In genomic region chr2:45993476-45993991, GRCh38 we compare ENCODE assay signal across 8 cellular contexts.
DNase-seq lines count a peak whose midpoint lies in the region; ATAC-seq and TF ChIP-seq lines count a peak whose summit lies in the region.

No MANE protein-coding gene starts in this region.

- DNase-seq in BE2C (peak; percentile 73), HAP-1 (ENCODE audit: low spot score in 2 of 2) (peak; percentile 69 to 78), NOMO-1 treated with DMSO at 0.1 percent for 48 hours (lab: John Stamatoyannopoulos, UW; ENCODE audit: unreplicated experiment) (peak; percentile 62), epithelial cell of prostate (ENCODE audit: low read depth, low spot score) (peak; percentile 18), mucosa of descending colon (peak in 1 of 3 donors; percentile 91)
- DNase-seq in activated CD8-positive, alpha-beta memory T cell treated with anti-CD3 and anti-CD28 coated beads for 4 hours (ENCODE audit: low read depth in 2 of 2): peak; percentile 25 to 30
- peak; percentile 40 for DNase-seq in stimulated activated naive B cell treated with anti-CD40 and anti-IgM and Interleukin-4, amounts not matched to agents 10 μg/mL and 1 μg/mL and 100 μg/mL, for 72 hours

- H3K4me1 Mint-ChIP-seq in stimulated activated naive B cell treated with anti-CD40 and anti-IgM and Interleukin-4, amounts not matched to agents 10 μg/mL and 1 μg/mL and 100 μg/mL, for 72 hours: peaks cover 5 to 7% of the 10 kb centered on the region in 2 donors

- no peaks in the 10 kb centered on the region for H3K9me3 Mint-ChIP-seq in stimulated activated naive B cell treated with anti-CD40 and anti-IgM and Interleukin-4, amounts not matched to agents 10 μg/mL and 1 μg/mL and 100 μg/mL, for 72 hours

- H3K4me1 ChIP-seq in BE2C (no peaks in the 10 kb centered on the region), HAP-1 (no peaks in the 10 kb centered on the region; the same call in 1 of the 2 replicates), mucosa of descending colon (ENCODE audit: low read depth) (peaks cover 12% of the 10 kb centered on the region)

- peaks cover 16 to 41% of the 10 kb centered on the region in 2 donors for H3K36me3 Mint-ChIP-seq in stimulated activated naive B cell treated with anti-CD40 and anti-IgM and Interleukin-4, amounts not matched to agents 10 μg/mL and 1 μg/mL and 100 μg/mL, for 72 hours

- H3K27me3 Mint-ChIP-seq in stimulated activated naive B cell treated with anti-CD40 and anti-IgM and Interleukin-4, amounts not matched to agents 10 μg/mL and 1 μg/mL and 100 μg/mL, for 72 hours: no peaks in the 10 kb centered on the region

- peaks cover 11% of the 10 kb centered on the region; the same call in 1 of the 2 replicates for H3K36me3 ChIP-seq in BE2C
- no peaks in the 10 kb centered on the region for H3K36me3 ChIP-seq in HAP-1 (replicated peaks)
- no peaks in the 10 kb centered on the region for H3K36me3 ChIP-seq in mucosa of descending colon (ENCODE audit: low read depth)

- H3K9me3 ChIP-seq in BE2C (no peaks in the 10 kb centered on the region), HAP-1 (no peaks in the 10 kb centered on the region), mucosa of descending colon (no peaks in the 10 kb centered on the region)

- H3K27me3 ChIP-seq in BE2C (no peaks in the 10 kb centered on the region), HAP-1 (ENCODE audit: low read depth) (no peaks in the 10 kb centered on the region)

- no peak overlapping the region for H3K4me3 Mint-ChIP-seq in stimulated activated naive B cell treated with anti-CD40 and anti-IgM and Interleukin-4, amounts not matched to agents 10 μg/mL and 1 μg/mL and 100 μg/mL, for 72 hours

- H3K27ac ChIP-seq in epithelial cell of prostate: no peak overlapping the region

- H3K27ac Mint-ChIP-seq in stimulated activated naive B cell treated with anti-CD40 and anti-IgM and Interleukin-4, amounts not matched to agents 10 μg/mL and 1 μg/mL and 100 μg/mL, for 72 hours: peak overlapping the region; percentile 83

- ATAC-seq in mucosa of descending colon: peak; percentile 56
- peak; percentile 68 to 71 for ATAC-seq in stimulated activated naive B cell treated with anti-CD40 and anti-IgM and Interleukin-4, amounts not matched to agents 10 μg/mL and 1 μg/mL and 100 μg/mL, for 72 hours (replicated peaks)
- no peak for ATAC-seq in HG03432 (IDR thresholded peaks at IDR 0.05; ENCODE audit: unreplicated experiment)

- H3K4me3 ChIP-seq in BE2C (ENCODE audit: low read depth, low read length) (no peak overlapping the region), HAP-1 (no peak overlapping the region), mucosa of descending colon (no peak overlapping the region)

- TF ChIP-seq CTCF in BE2C (IDR thresholded peaks at IDR 0.05; ENCODE audit: low read depth, low read length) (peak; percentile 84), mucosa of descending colon (IDR thresholded peaks at IDR 0.05) (peak; percentile 37)

- intact Hi-C loops in mucosa of descending colon (cut with DNase I, micrococcal nuclease): loop anchor here in 1 of 2 donors (2.0 kb wide), 1 partner anchor 467 kb away; no protein-coding TSS in a partner anchor

- in situ Hi-C loops in HAP-1 (cut with MboI; ENCODE audit: low sequenced_read_pairs): no loop called here
